In the genomic region with DNA sequence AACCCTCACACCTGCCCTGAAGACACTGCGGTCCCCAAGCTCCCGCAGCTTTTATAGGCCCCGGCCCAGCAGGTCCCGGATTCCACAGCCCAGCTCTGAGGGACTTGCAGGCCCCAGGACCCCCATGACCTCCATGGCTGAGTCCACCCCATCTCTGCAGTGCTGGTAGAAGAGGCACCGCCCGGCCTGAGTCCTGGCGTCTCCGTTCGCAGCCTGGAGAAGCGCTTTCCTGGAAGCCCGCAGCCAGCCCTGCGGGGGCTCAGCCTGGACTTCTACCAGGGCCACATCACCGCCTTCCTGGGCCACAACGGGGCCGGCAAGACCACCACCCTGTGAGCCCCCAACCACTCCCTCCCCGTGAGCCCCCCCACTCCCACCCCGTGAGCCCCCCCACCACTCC, we compare ENCODE assay signal across 25 cellular contexts. TPM values are rescaled to one million over a fixed set of nuclear protein-coding genes. Genes with fewer than 3 reads are reported as not detected.
"Had no signal": no experiment of that assay in that cellular context is flagged by ENCODE, and none has a peak within 500 bp of the region (broad histone marks: within the 10 kb centered on the region; RNA-seq: fewer than 3 reads in every experiment).

No MANE protein-coding gene starts in this region.

- FAIRE-seq: HTR-8/SVneo had no signal

- H3K9me3 ChIP-seq: MG63, SJCRH30 had no signal

- DNase-seq: Karpas-422; KG1; MG63; NCI-H1092; NCI-H1105 treated with DMSO at 0.1 percent for 48 hours; NCI-H1417 treated with DMSO at 0.1 percent for 48 hours; NCI-H146; NCI-H1694 treated with DMSO at 0.1 percent for 48 hours; NCI-H1930; NCI-H2081; NCI-H2107; NCI-H2227 treated with DMSO at 0.1 percent for 48 hours; NCI-H524; NCI-H774; NK-92 treated with Interleukin-12 subunit alpha and Interleukin-12 subunit beta, amount 100 ng/mL, for 24 hours; PC-3; SHP77; SJCRH30 had no signal

- H3K36me3 ChIP-seq: MG63, SJCRH30 had no signal

- H3K4me1 ChIP-seq: SJCRH30 had no signal

- H3K27ac ChIP-seq: HL-60, RWPE1, SJCRH30 had no signal

- H3K4me3 ChIP-seq: MG63, SJCRH30 had no signal

- ATAC-seq: Panc1, PC-3, SK-N-SH treated with all-trans-retinoic acid at 6 μM for 48 hours had no signal

- H3K27me3 ChIP-seq: MG63, SJCRH30 had no signal

RNA-seq across cellular contexts. Expression of gene RNU6-2, which starts 27.8 kb away (rescaled TPM):
- total RNA-seq: NCI-H460, OCI-LY7, PC-3, SJCRH30 had no signal
